ENCODE assay signal across 29 cellular contexts in genomic region chr3:65595997-65596300, GRCh38.
DNase-seq lines count a peak whose midpoint lies in the region; ATAC-seq, FAIRE-seq and TF ChIP-seq lines count a peak whose summit lies in the region.
"Had no signal": no experiment of that assay in that cellular context is flagged by ENCODE, and none has a peak within 500 bp of the region (broad histone marks: within the 10 kb centered on the region; RNA-seq: fewer than 3 reads in every experiment).

No MANE protein-coding gene starts in this region.

- H3K27me3 ChIP-seq in HUES48 (ENCODE audit: control insufficient read depth, insufficient read depth, low read length) (no peaks in the 10 kb centered on the region), dorsolateral prefrontal cortex (no peaks in the 10 kb centered on the region)
- H3K27me3 ChIP-seq: testis had no signal

- peak overlapping the region; percentile 79 for H3K9ac ChIP-seq in HUES48 (ENCODE audit: low read depth, low read length)

- ATAC-seq in GM18907 (IDR thresholded peaks at IDR 0.05; ENCODE audit: unreplicated experiment) (no peak), GM19324 (IDR thresholded peaks at IDR 0.05; ENCODE audit: low FRiP score, unreplicated experiment) (no peak)
- ATAC-seq: activated CD8-positive, alpha-beta T cell treated with anti-CD3 and anti-CD28 coated beads, Interleukin-2, amount 10 ng/mL, durations not matched to agents 7 days and 5 days; effector memory CD8-positive, alpha-beta T cell; stimulated activated memory B cell treated with anti-CD40 and anti-IgM and Interleukin-4, amounts not matched to agents 10 μg/mL and 1 μg/mL and 100 μg/mL, for 72 hours had no signal

- DNase-seq in dorsolateral prefrontal cortex (no peak), progenitor cell of endocrine pancreas (ENCODE audit: low spot score, unreplicated experiment) (no peak), urothelium cell line (ENCODE audit: low spot score) (no peak), NCI-H2227 treated with DMSO at 0.1 percent for 48 hours (lab: John Stamatoyannopoulos, UW) (no peak)
- DNase-seq: activated CD4-positive, alpha-beta T cell treated with anti-CD3 and anti-CD28 coated beads for 1 hour; activated CD8-positive, alpha-beta T cell treated with anti-CD3 and anti-CD28 coated beads, Interleukin-2, amount 10 ng/mL, durations not matched to agents 7 days and 5 days; activated effector memory CD4-positive, alpha-beta T cell treated with anti-CD3 and anti-CD28 coated beads, Interleukin-2, amount 50 U/mL, for 16 hours; activated T-cell treated with anti-CD3 and anti-CD28 coated beads for 4 hours; effector memory CD8-positive, alpha-beta T cell; EL; KG1; MM.1S; NCI-H1417 treated with DMSO at 0.1 percent for 48 hours; NCI-H2081 treated with DMSO at 0.1 percent for 48 hours; SHP77 treated with DMSO at 0.1 percent for 48 hours; spleen; stimulated activated CD4-positive, alpha-beta T cell treated with anti-CD3 and anti-CD28 coated beads, Interleukin-2, amount 100 ng/mL, for 48 hours; T-helper 1 cell; testis had no signal

- no peaks in the 10 kb centered on the region for H3K36me3 ChIP-seq in HUES48 (ENCODE audit: control insufficient read depth, insufficient read depth, low read length)
- H3K36me3 ChIP-seq: esophagus muscularis mucosa, spleen had no signal

- H3K4me1 Mint-ChIP-seq in progenitor cell of endocrine pancreas (ENCODE audit: low read depth), result peaks cover 34% of the 10 kb centered on the region
- H3K4me1 Mint-ChIP-seq: memory B cell; stimulated activated memory B cell treated with anti-CD40 and anti-IgM and Interleukin-4, amounts not matched to agents 10 μg/mL and 1 μg/mL and 100 μg/mL, for 72 hours had no signal

- peak overlapping the region; percentile 97 for H3K27ac Mint-ChIP-seq in progenitor cell of endocrine pancreas
- H3K27ac Mint-ChIP-seq: activated CD8-positive, alpha-beta T cell treated with anti-CD3 and anti-CD28 coated beads, Interleukin-2, amount 10 ng/mL, durations not matched to agents 7 days and 5 days; effector memory CD8-positive, alpha-beta T cell; memory B cell; stimulated activated memory B cell treated with anti-CD40 and anti-IgM and Interleukin-4, amounts not matched to agents 10 μg/mL and 1 μg/mL and 100 μg/mL, for 72 hours had no signal

- H3K9me3 ChIP-seq in HUES48 (ENCODE audit: control insufficient read depth, insufficient read depth, low read length) (no peaks in the 10 kb centered on the region), iPS-18c (ENCODE audit: control insufficient read depth, insufficient read depth, low read length) (no peaks in the 10 kb centered on the region)
- H3K9me3 ChIP-seq: esophagus muscularis mucosa, spleen, testis had no signal

- H3K27me3 Mint-ChIP-seq in progenitor cell of endocrine pancreas, result no peaks in the 10 kb centered on the region

- H3K4me1 ChIP-seq in HUES48 (ENCODE audit: control insufficient read depth, insufficient read depth, low read length), result peaks cover 60% of the 10 kb centered on the region

- no peaks in the 10 kb centered on the region for H3K36me3 Mint-ChIP-seq in progenitor cell of endocrine pancreas (ENCODE audit: insufficient read depth)
- H3K36me3 Mint-ChIP-seq: memory B cell; stimulated activated memory B cell treated with anti-CD40 and anti-IgM and Interleukin-4, amounts not matched to agents 10 μg/mL and 1 μg/mL and 100 μg/mL, for 72 hours had no signal

- TF ChIP-seq CTCF in dorsolateral prefrontal cortex (IDR thresholded peaks at IDR 0.05 in 54 of 56, conservative IDR thresholded peaks at IDR 0.05 in 2 of 56; ENCODE audit: low read depth in 1 of 56, partially characterized antibody in 56 of 56) (no peak), progenitor cell of endocrine pancreas (IDR thresholded peaks at IDR 0.05; ENCODE audit: unreplicated experiment) (no peak)

- intact Hi-C loops in dorsolateral prefrontal cortex (cut with DNase I), result loop anchor here (5.0 to 10.0 kb wide), 8 partner anchors 76 to 161 kb away; no protein-coding TSS in a partner anchor

- FAIRE-seq in urothelium cell line (lab: Jason Lieb, UNC), result no peak
- FAIRE-seq: frontal cortex, TTC549 had no signal

- peak overlapping the region; percentile 65 for H3K4me3 Mint-ChIP-seq in progenitor cell of endocrine pancreas (ENCODE audit: low read depth)
- H3K4me3 Mint-ChIP-seq: activated CD8-positive, alpha-beta T cell treated with anti-CD3 and anti-CD28 coated beads, Interleukin-2, amount 10 ng/mL, durations not matched to agents 7 days and 5 days; effector memory CD8-positive, alpha-beta T cell; memory B cell; stimulated activated memory B cell treated with anti-CD40 and anti-IgM and Interleukin-4, amounts not matched to agents 10 μg/mL and 1 μg/mL and 100 μg/mL, for 72 hours had no signal

- H3K4me3 ChIP-seq in HUES48 (ENCODE audit: low read depth, low read length) (peak overlapping the region; percentile 75), dorsolateral prefrontal cortex (peak overlapping the region; percentile 18 to 83 (median 67)), iPS-18c (ENCODE audit: insufficient read depth, low read depth, low read length) (peak overlapping the region; percentile 60)
- H3K4me3 ChIP-seq: spleen, testis had no signal

- H3K9me3 Mint-ChIP-seq in progenitor cell of endocrine pancreas (ENCODE audit: low read depth), result no peaks in the 10 kb centered on the region
- H3K9me3 Mint-ChIP-seq: memory B cell; stimulated activated memory B cell treated with anti-CD40 and anti-IgM and Interleukin-4, amounts not matched to agents 10 μg/mL and 1 μg/mL and 100 μg/mL, for 72 hours had no signal

- H3K27ac ChIP-seq in HUES48 (ENCODE audit: low read depth, low read length) (peak overlapping the region; percentile 99), dorsolateral prefrontal cortex (peak overlapping the region in 50 of 59 donors; percentile 21 to 94 (median 86))
- H3K27ac ChIP-seq: C4-2B, esophagus muscularis mucosa, spleen, testis had no signal
